In the genomic region with DNA sequence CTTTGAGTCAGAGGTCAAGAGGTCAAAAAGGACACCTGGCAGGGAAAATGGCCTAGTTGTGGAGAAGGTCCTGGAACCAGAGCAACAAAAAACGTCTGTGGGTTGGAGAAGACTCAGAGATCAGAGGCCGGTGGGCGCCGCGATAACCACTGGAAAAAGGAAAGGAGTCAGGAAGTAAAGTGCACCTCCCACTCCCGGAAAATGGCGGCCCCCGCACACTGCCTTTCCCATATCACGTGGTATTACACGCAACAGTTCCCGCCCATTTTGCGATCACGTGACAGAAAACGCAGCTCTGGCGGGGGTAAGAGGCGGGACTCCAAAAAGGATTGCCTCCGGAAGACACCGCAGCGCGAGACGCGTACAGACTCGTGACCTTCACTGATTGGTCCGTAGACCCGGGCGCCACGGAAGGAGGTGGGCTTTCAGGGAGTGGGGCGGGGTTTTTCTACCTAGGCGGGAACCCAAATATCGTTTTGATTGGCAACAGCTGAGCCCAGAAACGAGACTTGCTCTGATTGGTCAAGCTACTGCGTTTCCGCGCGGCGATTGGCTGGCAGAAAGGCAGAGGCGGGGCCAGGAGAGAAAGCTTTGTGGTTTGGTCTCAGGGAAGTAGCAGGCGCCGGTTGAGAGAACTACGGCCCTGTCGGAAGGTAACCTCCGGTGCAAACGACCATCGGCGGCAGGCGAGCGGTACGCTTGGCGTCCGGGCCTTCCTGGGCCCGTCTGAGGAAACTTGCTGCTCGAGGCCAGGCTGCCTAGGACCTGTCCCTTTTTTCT, we compare ENCODE assay signal across 1 cellular context.
TF ChIP-seq lines count a peak whose summit lies in the region.

A gene with protein sequence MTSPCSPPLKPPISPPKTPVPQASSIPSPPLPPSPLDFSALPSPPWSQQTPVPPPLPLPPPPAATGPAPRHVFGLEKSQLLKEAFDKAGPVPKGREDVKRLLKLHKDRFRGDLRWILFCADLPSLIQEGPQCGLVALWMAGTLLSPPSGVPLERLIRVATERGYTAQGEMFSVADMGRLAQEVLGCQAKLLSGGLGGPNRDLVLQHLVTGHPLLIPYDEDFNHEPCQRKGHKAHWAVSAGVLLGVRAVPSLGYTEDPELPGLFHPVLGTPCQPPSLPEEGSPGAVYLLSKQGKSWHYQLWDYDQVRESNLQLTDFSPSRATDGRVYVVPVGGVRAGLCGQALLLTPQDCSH (minus strand): TSS at position 193 of the 780 bp plus-strand sequence. CDS start 674 bp downstream, outside the sequence.

TF ChIP-seq in HepG2, 621 proteins besides CTCF, POLR2A, EP300 and RAD21 (continued from another document and continues in another):
- TF ChIP-seq, protein P1, sequence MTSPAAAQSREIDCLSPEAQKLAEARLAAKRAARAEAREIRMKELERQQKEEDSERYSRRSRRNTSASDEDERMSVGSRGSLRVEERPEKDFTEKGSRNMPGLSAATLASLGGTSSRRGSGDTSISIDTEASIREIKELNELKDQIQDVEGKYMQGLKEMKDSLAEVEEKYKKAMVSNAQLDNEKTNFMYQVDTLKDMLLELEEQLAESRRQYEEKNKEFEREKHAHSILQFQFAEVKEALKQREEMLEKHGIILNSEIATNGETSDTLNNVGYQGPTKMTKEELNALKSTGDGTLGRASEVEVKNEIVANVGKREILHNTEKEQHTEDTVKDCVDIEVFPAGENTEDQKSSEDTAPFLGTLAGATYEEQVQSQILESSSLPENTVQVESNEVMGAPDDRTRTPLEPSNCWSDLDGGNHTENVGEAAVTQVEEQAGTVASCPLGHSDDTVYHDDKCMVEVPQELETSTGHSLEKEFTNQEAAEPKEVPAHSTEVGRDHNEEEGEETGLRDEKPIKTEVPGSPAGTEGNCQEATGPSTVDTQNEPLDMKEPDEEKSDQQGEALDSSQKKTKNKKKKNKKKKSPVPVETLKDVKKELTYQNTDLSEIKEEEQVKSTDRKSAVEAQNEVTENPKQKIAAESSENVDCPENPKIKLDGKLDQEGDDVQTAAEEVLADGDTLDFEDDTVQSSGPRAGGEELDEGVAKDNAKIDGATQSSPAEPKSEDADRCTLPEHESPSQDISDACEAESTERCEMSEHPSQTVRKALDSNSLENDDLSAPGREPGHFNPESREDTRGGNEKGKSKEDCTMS (CRISPR knock-in tag; conservative IDR thresholded peaks at IDR 0.05) = no peak
- no peak for TF ChIP-seq MTF2 (CRISPR knock-in tag; IDR thresholded peaks at IDR 0.05; ENCODE audit: borderline replicate concordance)
- no peak for TF ChIP-seq ZNF674 (CRISPR knock-in tag; IDR thresholded peaks at IDR 0.05; ENCODE audit: low read depth)
- TF ChIP-seq ZNF580 (CRISPR knock-in tag; IDR thresholded peaks at IDR 0.05; ENCODE audit: borderline replicate concordance, low read depth) = peak; percentile 63; the same call in 1 of the 2 replicates
- peak; percentile 55; the same call in 1 of the 2 replicates for TF ChIP-seq ZNF724P (CRISPR knock-in tag; IDR thresholded peaks at IDR 0.05; ENCODE audit: borderline replicate concordance)
- TF ChIP-seq ELF3 (CRISPR knock-in tag; IDR thresholded peaks at IDR 0.05) = peak; percentile 71
- TF ChIP-seq TMF1 (CRISPR knock-in tag; IDR thresholded peaks at IDR 0.05; ENCODE audit: low read depth) = no peak
- no peak for TF ChIP-seq MTA1 (CRISPR knock-in tag; IDR thresholded peaks at IDR 0.05; ENCODE audit: borderline replicate concordance)
- no peak for TF ChIP-seq ZNF274 (CRISPR knock-in tag; IDR thresholded peaks at IDR 0.05)
- TF ChIP-seq NFE2L1 (CRISPR knock-in tag; IDR thresholded peaks at IDR 0.05; ENCODE audit: borderline replicate concordance) = no peak
- TF ChIP-seq, protein P2, sequence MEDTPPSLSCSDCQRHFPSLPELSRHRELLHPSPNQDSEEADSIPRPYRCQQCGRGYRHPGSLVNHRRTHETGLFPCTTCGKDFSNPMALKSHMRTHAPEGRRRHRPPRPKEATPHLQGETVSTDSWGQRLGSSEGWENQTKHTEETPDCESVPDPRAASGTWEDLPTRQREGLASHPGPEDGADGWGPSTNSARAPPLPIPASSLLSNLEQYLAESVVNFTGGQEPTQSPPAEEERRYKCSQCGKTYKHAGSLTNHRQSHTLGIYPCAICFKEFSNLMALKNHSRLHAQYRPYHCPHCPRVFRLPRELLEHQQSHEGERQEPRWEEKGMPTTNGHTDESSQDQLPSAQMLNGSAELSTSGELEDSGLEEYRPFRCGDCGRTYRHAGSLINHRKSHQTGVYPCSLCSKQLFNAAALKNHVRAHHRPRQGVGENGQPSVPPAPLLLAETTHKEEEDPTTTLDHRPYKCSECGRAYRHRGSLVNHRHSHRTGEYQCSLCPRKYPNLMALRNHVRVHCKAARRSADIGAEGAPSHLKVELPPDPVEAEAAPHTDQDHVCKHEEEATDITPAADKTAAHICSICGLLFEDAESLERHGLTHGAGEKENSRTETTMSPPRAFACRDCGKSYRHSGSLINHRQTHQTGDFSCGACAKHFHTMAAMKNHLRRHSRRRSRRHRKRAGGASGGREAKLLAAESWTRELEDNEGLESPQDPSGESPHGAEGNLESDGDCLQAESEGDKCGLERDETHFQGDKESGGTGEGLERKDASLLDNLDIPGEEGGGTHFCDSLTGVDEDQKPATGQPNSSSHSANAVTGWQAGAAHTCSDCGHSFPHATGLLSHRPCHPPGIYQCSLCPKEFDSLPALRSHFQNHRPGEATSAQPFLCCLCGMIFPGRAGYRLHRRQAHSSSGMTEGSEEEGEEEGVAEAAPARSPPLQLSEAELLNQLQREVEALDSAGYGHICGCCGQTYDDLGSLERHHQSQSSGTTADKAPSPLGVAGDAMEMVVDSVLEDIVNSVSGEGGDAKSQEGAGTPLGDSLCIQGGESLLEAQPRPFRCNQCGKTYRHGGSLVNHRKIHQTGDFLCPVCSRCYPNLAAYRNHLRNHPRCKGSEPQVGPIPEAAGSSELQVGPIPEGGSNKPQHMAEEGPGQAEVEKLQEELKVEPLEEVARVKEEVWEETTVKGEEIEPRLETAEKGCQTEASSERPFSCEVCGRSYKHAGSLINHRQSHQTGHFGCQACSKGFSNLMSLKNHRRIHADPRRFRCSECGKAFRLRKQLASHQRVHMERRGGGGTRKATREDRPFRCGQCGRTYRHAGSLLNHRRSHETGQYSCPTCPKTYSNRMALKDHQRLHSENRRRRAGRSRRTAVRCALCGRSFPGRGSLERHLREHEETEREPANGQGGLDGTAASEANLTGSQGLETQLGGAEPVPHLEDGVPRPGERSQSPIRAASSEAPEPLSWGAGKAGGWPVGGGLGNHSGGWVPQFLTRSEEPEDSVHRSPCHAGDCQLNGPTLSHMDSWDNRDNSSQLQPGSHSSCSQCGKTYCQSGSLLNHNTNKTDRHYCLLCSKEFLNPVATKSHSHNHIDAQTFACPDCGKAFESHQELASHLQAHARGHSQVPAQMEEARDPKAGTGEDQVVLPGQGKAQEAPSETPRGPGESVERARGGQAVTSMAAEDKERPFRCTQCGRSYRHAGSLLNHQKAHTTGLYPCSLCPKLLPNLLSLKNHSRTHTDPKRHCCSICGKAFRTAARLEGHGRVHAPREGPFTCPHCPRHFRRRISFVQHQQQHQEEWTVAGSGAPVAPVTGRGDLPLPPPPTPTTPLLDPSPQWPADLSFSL (CRISPR knock-in tag; IDR thresholded peaks at IDR 0.05) = no peak
- no peak for TF ChIP-seq ZNF530 (CRISPR knock-in tag; IDR thresholded peaks at IDR 0.05; ENCODE audit: low read depth)
- peak; percentile 87 for TF ChIP-seq NFYB (CRISPR knock-in tag; IDR thresholded peaks at IDR 0.05)
- TF ChIP-seq ZNF563 (CRISPR knock-in tag; IDR thresholded peaks at IDR 0.05) = no peak
- no peak for TF ChIP-seq NPAS2 (CRISPR knock-in tag; IDR thresholded peaks at IDR 0.05; ENCODE audit: borderline replicate concordance)
- peak; percentile 50; the same call in 1 of the 2 replicates for TF ChIP-seq HCFC1 (IDR thresholded peaks at IDR 0.05; ENCODE audit: low read depth, low read length)
- TF ChIP-seq ZSCAN5A (CRISPR knock-in tag; IDR thresholded peaks at IDR 0.05; ENCODE audit: borderline replicate concordance) = no peak
- TF ChIP-seq ZNF446 (CRISPR knock-in tag; IDR thresholded peaks at IDR 0.05) = no peak
- 0 out of 2 replicates have a peak, but pooled peaks have one; percentile 52 for TF ChIP-seq ETS1 (CRISPR knock-in tag; IDR thresholded peaks at IDR 0.05)
- 0 out of 2 replicates have a peak, but pooled peaks have one; percentile 44 for TF ChIP-seq SP1 (IDR thresholded peaks at IDR 0.05)
- TF ChIP-seq SP1 (CRISPR knock-in tag; IDR thresholded peaks at IDR 0.05) = peak; percentile 93
- TF ChIP-seq, protein P3, sequence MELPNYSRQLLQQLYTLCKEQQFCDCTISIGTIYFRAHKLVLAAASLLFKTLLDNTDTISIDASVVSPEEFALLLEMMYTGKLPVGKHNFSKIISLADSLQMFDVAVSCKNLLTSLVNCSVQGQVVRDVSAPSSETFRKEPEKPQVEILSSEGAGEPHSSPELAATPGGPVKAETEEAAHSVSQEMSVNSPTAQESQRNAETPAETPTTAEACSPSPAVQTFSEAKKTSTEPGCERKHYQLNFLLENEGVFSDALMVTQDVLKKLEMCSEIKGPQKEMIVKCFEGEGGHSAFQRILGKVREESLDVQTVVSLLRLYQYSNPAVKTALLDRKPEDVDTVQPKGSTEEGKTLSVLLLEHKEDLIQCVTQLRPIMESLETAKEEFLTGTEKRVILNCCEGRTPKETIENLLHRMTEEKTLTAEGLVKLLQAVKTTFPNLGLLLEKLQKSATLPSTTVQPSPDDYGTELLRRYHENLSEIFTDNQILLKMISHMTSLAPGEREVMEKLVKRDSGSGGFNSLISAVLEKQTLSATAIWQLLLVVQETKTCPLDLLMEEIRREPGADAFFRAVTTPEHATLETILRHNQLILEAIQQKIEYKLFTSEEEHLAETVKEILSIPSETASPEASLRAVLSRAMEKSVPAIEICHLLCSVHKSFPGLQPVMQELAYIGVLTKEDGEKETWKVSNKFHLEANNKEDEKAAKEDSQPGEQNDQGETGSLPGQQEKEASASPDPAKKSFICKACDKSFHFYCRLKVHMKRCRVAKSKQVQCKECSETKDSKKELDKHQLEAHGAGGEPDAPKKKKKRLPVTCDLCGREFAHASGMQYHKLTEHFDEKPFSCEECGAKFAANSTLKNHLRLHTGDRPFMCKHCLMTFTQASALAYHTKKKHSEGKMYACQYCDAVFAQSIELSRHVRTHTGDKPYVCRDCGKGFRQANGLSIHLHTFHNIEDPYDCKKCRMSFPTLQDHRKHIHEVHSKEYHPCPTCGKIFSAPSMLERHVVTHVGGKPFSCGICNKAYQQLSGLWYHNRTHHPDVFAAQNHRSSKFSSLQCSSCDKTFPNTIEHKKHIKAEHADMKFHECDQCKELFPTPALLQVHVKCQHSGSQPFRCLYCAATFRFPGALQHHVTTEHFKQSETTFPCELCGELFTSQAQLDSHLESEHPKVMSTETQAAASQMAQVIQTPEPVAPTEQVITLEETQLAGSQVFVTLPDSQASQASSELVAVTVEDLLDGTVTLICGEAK (IDR thresholded peaks at IDR 0.05) = no peak
- TF ChIP-seq, protein P3 (CRISPR knock-in tag; IDR thresholded peaks at IDR 0.05) = no peak
- peak; percentile 70; the same call in 1 of the 2 replicates for TF ChIP-seq SP140L (CRISPR knock-in tag; IDR thresholded peaks at IDR 0.05; ENCODE audit: borderline replicate concordance)
